8 cellular contexts compared by ENCODE assay signal in the genomic region with DNA sequence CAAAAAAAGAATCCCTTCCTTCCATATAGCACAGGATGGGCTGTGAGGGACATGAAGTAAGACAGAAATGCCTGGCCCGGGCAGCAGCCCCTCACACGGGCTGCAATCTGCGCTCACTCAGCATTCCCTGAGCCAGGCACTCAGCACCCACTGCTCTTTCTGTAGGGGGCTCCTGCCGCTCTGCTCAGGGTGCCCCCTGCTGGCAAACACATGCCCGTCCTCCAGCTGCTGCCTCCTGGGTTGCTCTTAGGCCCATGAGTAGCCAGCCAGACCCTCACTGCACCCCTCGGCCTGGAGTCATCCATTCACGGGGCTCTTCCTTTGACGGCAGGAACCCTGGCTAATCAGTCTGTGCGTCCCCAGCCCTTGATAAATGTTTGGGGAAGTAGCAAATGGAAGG. TPM values are rescaled to one million over a fixed set of nuclear protein-coding genes. Genes with fewer than 3 reads are reported as not detected.
DNase-seq lines count a peak whose midpoint lies in the region; ATAC-seq, FAIRE-seq and TF ChIP-seq lines count a peak whose summit lies in the region.

No MANE protein-coding gene starts in this region.

- no peaks in the 10 kb centered on the region for H3K9me3 ChIP-seq in OCI-LY7 (ENCODE audit: low read length)
- H3K9me3 ChIP-seq in K562 (replicated peaks; ENCODE audit: control insufficient read depth, insufficient read depth, low read depth, low read length), result no peaks in the 10 kb centered on the region
- no peaks in the 10 kb centered on the region for H3K9me3 ChIP-seq in thyroid gland

- WGBS in K562 (ENCODE audit: insufficient coverage, low coverage, missing lambda C conversion rate), result 58% methylated on average over 6 of the region's 9 CpGs
- WGBS in thyroid gland, 2 donors, result 62 to 77% methylated on average over 8 to 9 of the region's 9 CpGs

- H3K4me1 ChIP-seq in OCI-LY7 (ENCODE audit: insufficient read depth, low read length, poor library complexity, severe bottlenecking), result peaks cover 18% of the 10 kb centered on the region
- H3K4me1 ChIP-seq in K562 (replicated peaks in 1 of 2; ENCODE audit: control insufficient read depth in 2 of 2, insufficient read depth in 2 of 2, low read length in 2 of 2), result no peaks in the 10 kb centered on the region
- H3K4me1 ChIP-seq in thyroid gland, result peaks cover 0 to under 1% of the 10 kb centered on the region in 2 donors

- H3K36me3 ChIP-seq in OCI-LY7 (ENCODE audit: insufficient read depth, low read length) (peaks cover 96% of the 10 kb centered on the region), K562 (ENCODE audit: control insufficient read depth, insufficient read depth, low read length) (peaks cover 88% of the 10 kb centered on the region), thyroid gland (peaks cover 27 to 42% of the 10 kb centered on the region in 2 donors)

- TF ChIP-seq CTCF in OCI-LY7 (conservative IDR thresholded peaks at IDR 0.05; ENCODE audit: low read length), result peak; percentile 92
- TF ChIP-seq CTCF in K562 (IDR thresholded peaks at IDR 0.05 in 2 of 3, conservative IDR thresholded peaks at IDR 0.05 in 1 of 3; ENCODE audit: insufficient read depth in 2 of 3, low read depth in 1 of 3, low read length in 3 of 3), result peak; percentile 55 to 65 (median 57)
- peak in 3 of 6 experiments; percentile 33 to 45 (median 42) for TF ChIP-seq CTCF in thyroid gland (IDR thresholded peaks at IDR 0.05)

- H3K27ac ChIP-seq in OCI-LY7 (ENCODE audit: low read depth, low read length, poor library complexity, severe bottlenecking), result peak overlapping the region; percentile 52
- no peak overlapping the region for H3K27ac ChIP-seq in K562 (ENCODE audit: extremely low read depth, low read depth, low read length)
- H3K27ac ChIP-seq in thyroid gland, result peak overlapping the region in 1 of 3 donors; percentile 21

- FAIRE-seq in K562 (lab: Jason Lieb, UNC), result no peak

- H3K9me2 ChIP-seq in OCI-LY7 (ENCODE audit: insufficient read depth, low read length), result no peaks in the 10 kb centered on the region

- in situ Hi-C loops in K562 (cut with MboI), result no loop called here

- no peaks in the 10 kb centered on the region for H3K9me1 ChIP-seq in K562 (ENCODE audit: control insufficient read depth, insufficient read depth, low read length)

- H3K9ac ChIP-seq in K562 (ENCODE audit: insufficient read depth in 1 of 2, low read depth in 2 of 2, low read length in 2 of 2), result no peak overlapping the region

- intact Hi-C loops in OCI-LY7 (cut with micrococcal nuclease; ENCODE audit: unreplicated experiment), result loop anchor here (1.0 kb wide), 1 partner anchor 25 kb away; no protein-coding TSS in a partner anchor
- intact Hi-C loops in K562 (cut with micrococcal nuclease), result no loop called here
- intact Hi-C loops in thyroid gland (cut with DNase I), result no loop called here

- TF ChIP-seq POLR2A in K562 (conservative IDR thresholded peaks at IDR 0.05), result no peak
- no peak for TF ChIP-seq POLR2A in thyroid gland (IDR thresholded peaks at IDR 0.05)

- TF ChIP-seq RAD21 in K562 (CRISPR knock-in tag; conservative IDR thresholded peaks at IDR 0.05 in 1 of 2, IDR thresholded peaks at IDR 0.05 in 1 of 2), result peak in 1 of 2 experiments; percentile 32; a peak in 2 of 4 replicates

- TF ChIP-seq EP300 in K562 (IDR thresholded peaks at IDR 0.05; ENCODE audit: low read length), result no peak

- ATAC-seq in K562 (peak; percentile 78), HG02798 (IDR thresholded peaks at IDR 0.05; ENCODE audit: poor library complexity, unreplicated experiment) (no peak)

- H3K27me3 ChIP-seq in K562 (ENCODE audit: control insufficient read depth in 2 of 2, insufficient read depth in 2 of 2, low read length in 2 of 2) (no peaks in the 10 kb centered on the region), thyroid gland (no peaks in the 10 kb centered on the region)

- peak; percentile 22 for DNase-seq in NCI-H2196 (lab: John Stamatoyannopoulos, UW; ENCODE audit: unreplicated experiment)
- no peak for DNase-seq in NCI-H2196 treated with DMSO at 0.1 percent for 48 hours (lab: John Stamatoyannopoulos, UW; ENCODE audit: unreplicated experiment)
- DNase-seq in OCI-LY7 (ENCODE audit: low spot score), result peak; percentile 82
- peak; percentile 29 to 49 (median 39) for DNase-seq in K562 (ENCODE audit: extremely low read depth in 1 of 4, low spot score in 3 of 4)
- DNase-seq in left kidney (ENCODE audit: low read depth, low spot score), result peak; percentile 63
- peak; percentile 27 to 32 for DNase-seq in thyroid gland
- no peak for DNase-seq in medulla oblongata (ENCODE audit: extremely low spot score)

- BruUV-seq in OCI-LY7 (replicated peaks; lab: Mats Ljungman, UMichigan), result no TSS peak
- BruUV-seq in K562 (replicated peaks; lab: Mats Ljungman, UMichigan), result no TSS peak

- H3K4me3 ChIP-seq in OCI-LY7 (ENCODE audit: low read depth, low read length, poor library complexity, severe bottlenecking), result no peak overlapping the region
- no peak overlapping the region for H3K4me3 ChIP-seq in K562
- no peak overlapping the region for H3K4me3 ChIP-seq in thyroid gland (replicated peaks in 1 of 3)

- no peak overlapping the region for H2AFZ ChIP-seq in OCI-LY7 (ENCODE audit: low read length)
- no peak overlapping the region for H2AFZ ChIP-seq in K562 (ENCODE audit: low read depth, low read length)

- no peaks in the 10 kb centered on the region for H4K20me1 ChIP-seq in OCI-LY7 (ENCODE audit: insufficient read depth, low read length)
- H4K20me1 ChIP-seq in K562 (replicated peaks; ENCODE audit: control insufficient read depth, insufficient read depth, low read length), result no peaks in the 10 kb centered on the region

- H3K79me2 ChIP-seq in OCI-LY7 (ENCODE audit: insufficient read depth, low read depth, low read length), result peaks cover 7% of the 10 kb centered on the region; the same call in 1 of the 2 replicates
- peaks cover 7% of the 10 kb centered on the region; the same call in 1 of the 3 replicates for H3K79me2 ChIP-seq in K562 (ENCODE audit: control insufficient read depth, insufficient read depth, low read length)

- POLR2A ChIA-PET in OCI-LY7 (lab: Charles Lee) (no interaction called here), K562 (lab: Yijun Ruan, JAX) (no interaction called here)

- CTCF ChIA-PET in OCI-LY7 (lab: Charles Lee; ENCODE audit: unreplicated experiment), result no interaction called here
- CTCF ChIA-PET in K562 (lab: Yijun Ruan, JAX; ENCODE audit: low intra/inter-chr PET ratio), result no interaction called here

- H3K4me2 ChIP-seq in OCI-LY7 (ENCODE audit: low read length), result peak overlapping the region; percentile 31; the same call in 1 of the 2 replicates
- no peak overlapping the region for H3K4me2 ChIP-seq in K562 (ENCODE audit: insufficient read depth, low read length)

RNA-seq across cellular contexts. Expression of a gene that starts 6.9 kb away (rescaled TPM):
- total RNA-seq in OCI-LY7 (2014; rRNA removed; shearing (Covaris generic)), result 28.4 and 30.6 TPM in 2 replicates
- total RNA-seq in OCI-LY7 (2022) (23.1 and 33.2 TPM in 2 replicates), K562 (2014; rRNA removed) (23.7 and 28.4 TPM in 2 replicates), K562 (2014; rRNA removed; fragmentation: Illumina TruSeq; extraction: Trizol) (8.1 and 9.6 TPM in 2 replicates), K562 (2015; rRNA removed; fragmentation: Illumina TruSeq; extraction: Trizol) (11.7 and 12.4 TPM in 2 replicates), K562 (2021) (26.3 and 27.8 TPM in 2 replicates), thyroid gland (10 to 100 TPM; 28.4 to 48.5 (median 38.3) TPM)
- total RNA-seq in K562 (2011; cell fraction: chromatin; rRNA removed; ENCODE audit: low replicate concordance), result 25.0 and 49.3 TPM in 2 replicates
- total RNA-seq in K562 (2011; cell fraction: nucleolus; rRNA removed), result 30.9 and 31.7 TPM in 2 replicates
- total RNA-seq in K562 (2011; cell fraction: nucleoplasm; rRNA removed), result 31.2 and 31.8 TPM in 2 replicates
- polyA plus RNA-seq in K562 (2011; rRNA removed) (13.9 and 14.0 TPM in 2 replicates), K562 (2014; fragmentation: Illumina TruSeq; extraction: Trizol) (15.0 TPM in 2 replicates), K562 (2014; fragmentation: Nextera tagmentation; extraction: Ambion mirVana) (1 to 10 TPM; 3.3 to 4.6 TPM), K562 (2014; rRNA removed) (25.3 and 27.7 TPM in 2 replicates)
- polyA plus RNA-seq in K562 (2011; cell fraction: cytosol; rRNA removed), result 17.7 and 40.8 TPM in 2 replicates
- polyA plus RNA-seq in K562 (2011; cell fraction: nucleus; rRNA removed), result 13.2 and 14.3 TPM in 2 replicates
- polyA plus RNA-seq in K562 (2012), result 12.8 and 15.3 TPM in 2 replicates
- 15.7 and 17.6 TPM in 2 replicates for polyA minus RNA-seq in K562 (2011; rRNA and poly(A)+ RNA removed)
- polyA minus RNA-seq in K562 (2011; cell fraction: cytosol; rRNA and poly(A)+ RNA removed), result 9.4 and 11.2 TPM in 2 replicates
- polyA minus RNA-seq in K562 (2011; cell fraction: nucleus; rRNA and poly(A)+ RNA removed), result 8.2 and 15.8 TPM in 2 replicates

RNA-seq across cellular contexts. Expression of a gene that starts 15.1 kb away (rescaled TPM):
- total RNA-seq in OCI-LY7 (2014; rRNA removed; shearing (Covaris generic)), result 47.1 and 59.6 TPM in 2 replicates
- total RNA-seq in OCI-LY7 (2022) (55.5 and 69.9 TPM in 2 replicates), K562 (2014; rRNA removed) (108 and 141 TPM in 2 replicates), K562 (2014; rRNA removed; fragmentation: Illumina TruSeq; extraction: Trizol) (6.0 and 7.2 TPM in 2 replicates), K562 (2015; rRNA removed; fragmentation: Illumina TruSeq; extraction: Trizol) (25.3 and 29.2 TPM in 2 replicates), K562 (2021) (81.7 and 82.4 TPM in 2 replicates), thyroid gland (100 to 1,000 TPM in 3 of 4 donors, 10 to 100 TPM in 1; 87.4 to 234 (median 170) TPM)
- total RNA-seq in K562 (2011; cell fraction: chromatin; rRNA removed; ENCODE audit: low replicate concordance), result 4.2 and 18.3 TPM in 2 replicates
- total RNA-seq in K562 (2011; cell fraction: nucleolus; rRNA removed), result 30.4 and 33.7 TPM in 2 replicates
- total RNA-seq in K562 (2011; cell fraction: nucleoplasm; rRNA removed), result 12.2 and 13.5 TPM in 2 replicates
- polyA plus RNA-seq in K562 (2011; rRNA removed) (29.0 and 49.9 TPM in 2 replicates), K562 (2014; fragmentation: Illumina TruSeq; extraction: Trizol) (11.5 and 38.8 TPM in 2 replicates), K562 (2014; fragmentation: Nextera tagmentation; extraction: Ambion mirVana) (10 to 100 TPM in 1 of 2 experiments, 1 to 10 TPM in 1; 4.9 to 18.0 TPM), K562 (2014; rRNA removed) (126 and 139 TPM in 2 replicates)
- polyA plus RNA-seq in K562 (2011; cell fraction: cytosol; rRNA removed), result 81.9 and 251 TPM in 2 replicates
- 42.5 and 50.8 TPM in 2 replicates for polyA plus RNA-seq in K562 (2011; cell fraction: nucleus; rRNA removed)
- 45.5 and 82.4 TPM in 2 replicates for polyA plus RNA-seq in K562 (2012)
- polyA minus RNA-seq in K562 (2011; rRNA and poly(A)+ RNA removed), result 2.7 and 3.9 TPM in 2 replicates
- polyA minus RNA-seq in K562 (2011; cell fraction: cytosol; rRNA and poly(A)+ RNA removed), result 15.2 and 30.7 TPM in 2 replicates
- polyA minus RNA-seq in K562 (2011; cell fraction: nucleus; rRNA and poly(A)+ RNA removed), result 7.3 and 7.7 TPM in 2 replicates

RNA-seq across cellular contexts. Expression of a gene that starts 25.7 kb away (rescaled TPM):
- total RNA-seq in OCI-LY7 (2014; rRNA removed; shearing (Covaris generic)), result 104 and 143 TPM in 2 replicates
- total RNA-seq in OCI-LY7 (2022) (67.6 and 88.4 TPM in 2 replicates), K562 (2014; rRNA removed) (0.18 and 0.69 TPM in 2 replicates), K562 (2014; rRNA removed; fragmentation: Illumina TruSeq; extraction: Trizol) (0.15 and 0.19 TPM in 2 replicates), K562 (2015; rRNA removed; fragmentation: Illumina TruSeq; extraction: Trizol) (not detected in 2 replicates), K562 (2021) (0.20 and 0.22 TPM in 2 replicates), thyroid gland (10 to 100 TPM in 1 of 4 donors, 1 to 10 TPM in 3; 4.1 to 12.1 (median 5.7) TPM)
- not detected in 2 replicates for total RNA-seq in K562 (2011; cell fraction: chromatin; rRNA removed; ENCODE audit: low replicate concordance)
- total RNA-seq in K562 (2011; cell fraction: nucleolus; rRNA removed), result 0.33 TPM in 1 of 2 replicates, not detected in the other
- not detected in 2 replicates for total RNA-seq in K562 (2011; cell fraction: nucleoplasm; rRNA removed)
- polyA plus RNA-seq in K562 (2011; rRNA removed) (0.08 and 0.34 TPM in 2 replicates), K562 (2014; fragmentation: Illumina TruSeq; extraction: Trizol) (not detected in 2 replicates), K562 (2014; fragmentation: Nextera tagmentation; extraction: Ambion mirVana) (not detected), K562 (2014; rRNA removed) (0.23 and 0.28 TPM in 2 replicates)
- polyA plus RNA-seq in K562 (2011; cell fraction: cytosol; rRNA removed), result 0.58 and 0.78 TPM in 2 replicates
- 0.41 TPM in 1 of 2 replicates, not detected in the other for polyA plus RNA-seq in K562 (2011; cell fraction: nucleus; rRNA removed)
- polyA plus RNA-seq in K562 (2012), result 0.10 and 0.18 TPM in 2 replicates
- polyA minus RNA-seq in K562 (2011; rRNA and poly(A)+ RNA removed), result not detected in 2 replicates
- polyA minus RNA-seq in K562 (2011; cell fraction: cytosol; rRNA and poly(A)+ RNA removed), result not detected in 2 replicates
- not detected in 2 replicates for polyA minus RNA-seq in K562 (2011; cell fraction: nucleus; rRNA and poly(A)+ RNA removed)

RNA-seq across cellular contexts. Expression of a gene that starts 47.1 kb away (rescaled TPM):
- 5.5 and 5.8 TPM in 2 replicates for total RNA-seq in OCI-LY7 (2014; rRNA removed; shearing (Covaris generic))
- total RNA-seq in OCI-LY7 (2022), result 7.1 and 9.9 TPM in 2 replicates
- total RNA-seq in K562 (2011; cell fraction: chromatin; rRNA removed; ENCODE audit: low replicate concordance), result 0.49 and 0.81 TPM in 2 replicates
- total RNA-seq in K562 (2011; cell fraction: nucleolus; rRNA removed), result 0.33 and 0.66 TPM in 2 replicates
- total RNA-seq in K562 (2011; cell fraction: nucleoplasm; rRNA removed), result 0.37 TPM in 1 of 2 replicates, not detected in the other
- 0.14 and 0.29 TPM in 2 replicates for total RNA-seq in K562 (2014; rRNA removed)
- 0.22 and 0.25 TPM in 2 replicates for total RNA-seq in K562 (2014; rRNA removed; fragmentation: Illumina TruSeq; extraction: Trizol)
- 0.19 and 0.43 TPM in 2 replicates for total RNA-seq in K562 (2015; rRNA removed; fragmentation: Illumina TruSeq; extraction: Trizol)
- total RNA-seq in K562 (2021), result 0.16 and 0.29 TPM in 2 replicates
- 0.85 and 1.7 TPM in 2 replicates for polyA plus RNA-seq in K562 (2011; rRNA removed)
- polyA plus RNA-seq in K562 (2011; cell fraction: cytosol; rRNA removed), result 0.94 and 2.0 TPM in 2 replicates
- polyA plus RNA-seq in K562 (2011; cell fraction: nucleus; rRNA removed), result 0.64 and 1.2 TPM in 2 replicates
- polyA plus RNA-seq in K562 (2012), result 0.43 and 2.2 TPM in 2 replicates
- 0.26 and 0.36 TPM in 2 replicates for polyA plus RNA-seq in K562 (2014; fragmentation: Illumina TruSeq; extraction: Trizol)
- under 1 TPM; 0.06 to 0.08 TPM for polyA plus RNA-seq in K562 (2014; fragmentation: Nextera tagmentation; extraction: Ambion mirVana)
- polyA plus RNA-seq in K562 (2014; rRNA removed), result 0.17 and 0.76 TPM in 2 replicates
- 0.63 and 1.1 TPM in 2 replicates for polyA minus RNA-seq in K562 (2011; rRNA and poly(A)+ RNA removed)
- polyA minus RNA-seq in K562 (2011; cell fraction: cytosol; rRNA and poly(A)+ RNA removed), result not detected in 2 replicates
- 0.27 and 0.44 TPM in 2 replicates for polyA minus RNA-seq in K562 (2011; cell fraction: nucleus; rRNA and poly(A)+ RNA removed)
- total RNA-seq in thyroid gland, result 10 to 100 TPM in 1 of 4 donors, 1 to 10 TPM in 3; 4.4 to 11.4 (median 5.8) TPM

RNA-seq across cellular contexts. Expression of a gene that starts 50.7 kb away (rescaled TPM):
- total RNA-seq in OCI-LY7 (2014; rRNA removed; shearing (Covaris generic)), result 66.7 and 71.5 TPM in 2 replicates
- total RNA-seq in OCI-LY7 (2022) (62.6 and 66.5 TPM in 2 replicates), K562 (2014; rRNA removed) (110 and 158 TPM in 2 replicates), K562 (2014; rRNA removed; fragmentation: Illumina TruSeq; extraction: Trizol) (15.6 and 19.4 TPM in 2 replicates), K562 (2015; rRNA removed; fragmentation: Illumina TruSeq; extraction: Trizol) (43.0 and 46.7 TPM in 2 replicates), K562 (2021) (125 and 128 TPM in 2 replicates), thyroid gland (10 to 100 TPM; 20.0 to 35.2 (median 28.6) TPM)
- total RNA-seq in K562 (2011; cell fraction: chromatin; rRNA removed; ENCODE audit: low replicate concordance), result 25.0 and 72.9 TPM in 2 replicates
- 53.6 and 60.0 TPM in 2 replicates for total RNA-seq in K562 (2011; cell fraction: nucleolus; rRNA removed)
- total RNA-seq in K562 (2011; cell fraction: nucleoplasm; rRNA removed), result 38.6 and 40.0 TPM in 2 replicates
- polyA plus RNA-seq in K562 (2011; rRNA removed) (34.1 and 51.4 TPM in 2 replicates), K562 (2014; fragmentation: Illumina TruSeq; extraction: Trizol) (70.4 and 136 TPM in 2 replicates), K562 (2014; fragmentation: Nextera tagmentation; extraction: Ambion mirVana) (1 to 10 TPM; 1.3 to 1.6 TPM), K562 (2014; rRNA removed) (75.2 and 82.3 TPM in 2 replicates)
- 41.6 and 126 TPM in 2 replicates for polyA plus RNA-seq in K562 (2011; cell fraction: cytosol; rRNA removed)
- 57.2 and 116 TPM in 2 replicates for polyA plus RNA-seq in K562 (2011; cell fraction: nucleus; rRNA removed)
- 74.1 and 75.9 TPM in 2 replicates for polyA plus RNA-seq in K562 (2012)
- polyA minus RNA-seq in K562 (2011; rRNA and poly(A)+ RNA removed), result 18.4 and 27.6 TPM in 2 replicates
- 57.8 and 61.9 TPM in 2 replicates for polyA minus RNA-seq in K562 (2011; cell fraction: cytosol; rRNA and poly(A)+ RNA removed)
- 24.0 and 25.8 TPM in 2 replicates for polyA minus RNA-seq in K562 (2011; cell fraction: nucleus; rRNA and poly(A)+ RNA removed)

Comparison
In these comparisons a context has a peak if more than half of its experiments do, and no peak if none do; other contexts are left out.
1. DNase-seq: peak in NCI-H2196 (single experiment), OCI-LY7 (single experiment), K562 (4 of 4), left kidney (single experiment) and thyroid gland (2 of 2); none in NCI-H2196 treated with DMSO at 0.1 percent for 48 hours (single experiment) and medulla oblongata (single experiment).
2. RNA of a gene that starts 25.7 kb away (total RNA-seq): 67.6 to 143 TPM in OCI-LY7; 4.1 to 12.1 TPM in thyroid gland and 0.15 to 0.69 TPM in K562; every median in the first group is over 4 times any median in the second.